In the genomic region with DNA sequence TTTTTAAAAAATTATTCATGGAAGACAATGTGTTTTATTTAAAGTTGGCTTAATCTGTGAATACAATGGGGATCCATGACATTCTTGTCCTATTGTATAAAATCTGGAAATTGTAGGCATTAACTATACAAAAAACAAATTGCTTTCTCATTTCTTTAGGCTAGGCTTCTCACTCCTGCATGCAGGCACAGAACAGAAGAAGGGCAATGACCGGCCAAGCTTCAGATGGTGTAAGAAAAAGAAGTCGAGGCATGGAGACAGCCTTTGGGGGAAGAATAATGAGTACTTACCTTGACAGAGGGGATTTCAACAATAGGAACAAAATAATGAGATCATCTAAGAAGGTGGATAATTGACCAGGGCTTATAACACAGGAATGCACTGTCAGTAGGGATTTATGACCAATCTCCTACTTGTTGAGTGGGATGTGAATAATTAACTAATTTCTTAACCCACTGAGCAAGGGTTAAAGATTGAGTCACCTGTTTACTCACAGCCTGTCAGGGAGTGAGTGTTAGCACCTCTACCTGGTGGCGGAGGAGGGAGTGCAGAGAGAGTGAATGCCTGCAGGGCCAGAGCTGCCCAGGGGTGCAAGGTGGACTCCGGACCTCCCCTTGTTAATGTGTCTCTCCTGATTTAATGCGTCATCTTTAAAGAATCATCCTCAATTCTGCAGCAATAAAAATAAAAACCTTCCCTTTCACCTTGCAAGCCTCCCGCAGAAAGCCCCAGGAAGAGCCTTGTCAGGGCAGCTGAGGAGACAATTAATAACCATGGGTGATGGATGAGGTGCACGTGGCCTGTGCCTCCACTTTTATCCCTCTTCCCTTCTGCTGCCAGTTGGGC, we compare ENCODE assay signal across 22 cellular contexts. TPM values are rescaled to one million over a fixed set of nuclear protein-coding genes. Genes with fewer than 3 reads are reported as not detected.
DNase-seq lines count a peak whose midpoint lies in the region; ATAC-seq, FAIRE-seq and TF ChIP-seq lines count a peak whose summit lies in the region.
"Had no signal": no experiment of that assay in that cellular context is flagged by ENCODE, and none has a peak within 500 bp of the region (broad histone marks: within the 10 kb centered on the region; RNA-seq: fewer than 3 reads in every experiment).

No MANE protein-coding gene starts in this region.

- CTCF ChIA-PET in H1 (lab: Charles Lee; ENCODE audit: partially characterized antibody) = interaction anchor here (0.7 kb wide), 1 partner anchor 13 kb away, joined by 5 read pairs; no protein-coding TSS in a partner anchor

- TF ChIP-seq CTCF in H1 (IDR thresholded peaks at IDR 0.05; ENCODE audit: control extremely low read depth in 1 of 3, insufficient read depth in 1 of 3, low read depth in 1 of 3, low read length in 3 of 3) (no peak), lower lobe of right lung (IDR thresholded peaks at IDR 0.05) (no peak), HFFc6 (IDR thresholded peaks at IDR 0.05) (no peak)

- H2BK15ac ChIP-seq in H1 (ENCODE audit: low read length) = no peak overlapping the region

- TF ChIP-seq EP300 in H1 (IDR thresholded peaks at IDR 0.05; ENCODE audit: borderline replicate concordance in 1 of 2, low read depth in 2 of 2, low read length in 2 of 2) = no peak

- no peaks in the 10 kb centered on the region for H3K79me1 ChIP-seq in H1 (ENCODE audit: low read depth, low read length)

- peaks cover 0 to 3% (median 0%) of the 10 kb centered on the region in 4 experiments; a peak in 1 of 7 replicates for H3K27me3 ChIP-seq in H1 (replicated peaks in 1 of 4; ENCODE audit: control insufficient read depth in 3 of 4, extremely low read depth in 1 of 4, insufficient read depth in 3 of 4, low read length in 3 of 4)
- no peaks in the 10 kb centered on the region for H3K27me3 ChIP-seq in lower lobe of right lung (ENCODE audit: low read depth)

- no peak overlapping the region for H4K8ac ChIP-seq in H1 (ENCODE audit: extremely low read depth, insufficient read depth, low read length)

- H3K4me3 ChIP-seq in H1 (ENCODE audit: extremely low read depth in 1 of 4, insufficient read depth in 2 of 4, low read depth in 3 of 4, low read length in 4 of 4) = no peak overlapping the region
- no peak overlapping the region for H3K4me3 ChIP-seq in lower lobe of right lung
- H3K4me3 ChIP-seq: left ventricle myocardium inferior had no signal

- peaks cover 10% of the 10 kb centered on the region for H3K9me3 Mint-ChIP-seq in HFFc6
- H3K9me3 Mint-ChIP-seq: activated CD4-positive, alpha-beta T cell treated with anti-CD3 and anti-CD28 coated beads, Interleukin-2, amount 10 ng/mL, durations not matched to agents 24 days and 14 days; activated naive CD8-positive, alpha-beta T cell treated with anti-CD3 and anti-CD28 coated beads, Interleukin-2, amount 10 ng/mL, durations not matched to agents 7 days and 5 days had no signal

- FAIRE-seq in H1 (lab: Jason Lieb, UNC) = peak; percentile 70
- FAIRE-seq: endothelial cell of umbilical vein, GM18507, urothelium cell line had no signal

- no peaks in the 10 kb centered on the region for H3K36me3 ChIP-seq in H1 (ENCODE audit: control insufficient read depth in 2 of 4, insufficient read depth in 4 of 4, low read length in 3 of 4)
- no peaks in the 10 kb centered on the region for H3K36me3 ChIP-seq in lower lobe of right lung
- H3K36me3 ChIP-seq: left ventricle myocardium inferior had no signal

- H3K27ac ChIP-seq in H1 (ENCODE audit: low read depth, low read length) = no peak overlapping the region
- no peak overlapping the region for H3K27ac ChIP-seq in lower lobe of right lung
- H3K27ac ChIP-seq: left ventricle myocardium inferior had no signal

- POLR2A ChIA-PET in H1 (lab: Charles Lee; ENCODE audit: partially characterized antibody) = no interaction called here

- no peak overlapping the region for H3K23ac ChIP-seq in H1 (ENCODE audit: insufficient read length)

- TF ChIP-seq RAD21 in H1 (IDR thresholded peaks at IDR 0.05 in 1 of 2, conservative IDR thresholded peaks at IDR 0.05 in 1 of 2; ENCODE audit: low read depth in 2 of 2, low read length in 2 of 2) = no peak; a peak in 1 of 4 replicates

- intact Hi-C loops in lower lobe of right lung (cut with DNase I) = no loop called here

- H2BK12ac ChIP-seq in H1 (ENCODE audit: low read depth, low read length) = no peak overlapping the region

- H3K4me2 ChIP-seq in H1 (ENCODE audit: insufficient read depth in 1 of 2, low read depth in 2 of 2, low read length in 2 of 2) = no peak overlapping the region

- no peak overlapping the region for H2BK20ac ChIP-seq in H1 (ENCODE audit: low read length)

- H2AFZ ChIP-seq in H1 (ENCODE audit: low read length) = no peak overlapping the region

- ATAC-seq in lower lobe of right lung (peak; percentile 69 to 81), HG02623 (IDR thresholded peaks at IDR 0.05; ENCODE audit: unreplicated experiment) (no peak), HG03045 (IDR thresholded peaks at IDR 0.05; ENCODE audit: unreplicated experiment) (no peak)
- ATAC-seq: sciatic nerve had no signal

- H3K27ac Mint-ChIP-seq in HFFc6 = no peak overlapping the region
- H3K27ac Mint-ChIP-seq: activated CD4-positive, alpha-beta T cell treated with anti-CD3 and anti-CD28 coated beads, Interleukin-2, amount 10 ng/mL, durations not matched to agents 24 days and 14 days; activated naive CD8-positive, alpha-beta T cell treated with anti-CD3 and anti-CD28 coated beads, Interleukin-2, amount 10 ng/mL, durations not matched to agents 7 days and 5 days had no signal

- no peak overlapping the region for H3K4me3 Mint-ChIP-seq in HFFc6
- H3K4me3 Mint-ChIP-seq: activated CD4-positive, alpha-beta T cell treated with anti-CD3 and anti-CD28 coated beads, Interleukin-2, amount 10 ng/mL, durations not matched to agents 24 days and 14 days; activated naive CD8-positive, alpha-beta T cell treated with anti-CD3 and anti-CD28 coated beads, Interleukin-2, amount 10 ng/mL, durations not matched to agents 7 days and 5 days had no signal

- no peak overlapping the region for H3K4ac ChIP-seq in H1 (replicated peaks; ENCODE audit: insufficient read length, low read depth, low read length)

- no peaks in the 10 kb centered on the region for H3K4me1 Mint-ChIP-seq in HFFc6 (ENCODE audit: low read depth)
- H3K4me1 Mint-ChIP-seq: activated naive CD8-positive, alpha-beta T cell treated with anti-CD3 and anti-CD28 coated beads, Interleukin-2, amount 10 ng/mL, durations not matched to agents 7 days and 5 days had no signal

- H3K9ac ChIP-seq in H1 (replicated peaks in 1 of 4; ENCODE audit: extremely low read depth in 1 of 4, low read depth in 3 of 4, low read length in 3 of 4) = no peak overlapping the region

- H3K79me2 ChIP-seq in H1 (ENCODE audit: control insufficient read depth in 1 of 2, insufficient read depth in 2 of 2, low read length in 2 of 2) = no peaks in the 10 kb centered on the region

- H3K18ac ChIP-seq in H1 (ENCODE audit: extremely low read depth, low read length) = 0 out of 2 replicates have a peak overlapping the region, but pooled peaks have one; percentile 15

- H2BK120ac ChIP-seq in H1 (replicated peaks; ENCODE audit: low read depth, low read length) = no peak overlapping the region

- H2BK5ac ChIP-seq in H1 (ENCODE audit: low read depth, low read length) = no peak overlapping the region; the same call in 1 of the 2 replicates

- H3K4me1 ChIP-seq in H1 (replicated peaks in 1 of 4; ENCODE audit: control insufficient read depth in 3 of 4, insufficient read depth in 4 of 4, low read length in 3 of 4) = peaks cover 5 to 26% (median 19%) of the 10 kb centered on the region in 4 experiments; a peak in 5 of 7 replicates
- no peaks in the 10 kb centered on the region for H3K4me1 ChIP-seq in lower lobe of right lung
- H3K4me1 ChIP-seq: left ventricle myocardium inferior had no signal

- 77% methylated on average over 7 of the region's 7 CpGs; no CpG with 5 or more reads in 1 of the 2 experiments for WGBS in H1 (ENCODE audit: extremely low coverage in 1 of 2, insufficient coverage in 1 of 2, insufficient read length in 1 of 2, insufficient replicate concordance in 2 of 2, low coverage in 1 of 2, low lambda C conversion rate in 2 of 2, missing lambda C conversion rate in 1 of 2), 2 experiments

- peak; percentile 46 for DNase-seq in COLO668 (lab: John Stamatoyannopoulos, UW; ENCODE audit: unreplicated experiment)
- DNase-seq in HK-2 (ENCODE audit: unreplicated experiment) = peak; percentile 87
- DNase-seq in H1 (ENCODE audit: low read depth in 1 of 2, low spot score in 2 of 2) = no peak
- DNase-seq in lower lobe of right lung = no peak
- no peak for DNase-seq in HFFc6
- DNase-seq in stimulated activated naive CD4-positive, alpha-beta T cell (lab: John Stamatoyannopoulos, UW) = no peak
- DNase-seq: activated CD4-positive, alpha-beta T cell treated with anti-CD3 and anti-CD28 coated beads, Interleukin-2, amount 10 ng/mL, durations not matched to agents 24 days and 14 days; activated naive CD8-positive, alpha-beta T cell treated with anti-CD3 and anti-CD28 coated beads, Interleukin-2, amount 10 ng/mL, durations not matched to agents 7 days and 5 days; central memory CD4-positive, alpha-beta T cell; GOT3; left ventricle myocardium inferior; SHP77; stimulated activated CD4-positive, alpha-beta T cell treated with anti-CD3 and anti-CD28 coated beads, Interleukin-4, amount 100 ng/mL, for 24 hours had no signal

- H4K20me1 ChIP-seq in H1 (replicated peaks in 1 of 2; ENCODE audit: control insufficient read depth in 1 of 2, insufficient read depth in 2 of 2, low read length in 2 of 2) = no peaks in the 10 kb centered on the region

- no peak overlapping the region for H3K56ac ChIP-seq in H1 (replicated peaks; ENCODE audit: insufficient read length, low read depth, low read length)

- peaks cover 3% of the 10 kb centered on the region; the same call in 1 of the 2 replicates for H3K27me3 Mint-ChIP-seq in HFFc6 (ENCODE audit: insufficient read depth)

- no peak overlapping the region for H2AK5ac ChIP-seq in H1 (ENCODE audit: low read depth, low read length)

- H3K9me3 ChIP-seq in H1 (ENCODE audit: insufficient read depth in 2 of 2, low read depth in 1 of 2, low read length in 1 of 2) = no peaks in the 10 kb centered on the region
- H3K9me3 ChIP-seq in lower lobe of right lung = no peaks in the 10 kb centered on the region
- H3K9me3 ChIP-seq: left ventricle myocardium inferior had no signal

- H4K91ac ChIP-seq in H1 (replicated peaks; ENCODE audit: insufficient read length, low read length) = no peak overlapping the region

- H4K5ac ChIP-seq in H1 (ENCODE audit: insufficient read length, low read depth, low read length) = no peak overlapping the region

- TF ChIP-seq POLR2A in H1 (IDR thresholded peaks at IDR 0.05; ENCODE audit: control extremely low read depth in 1 of 2, low read depth in 2 of 2, low read length in 2 of 2) = no peak

- no peak overlapping the region for H3K14ac ChIP-seq in H1 (ENCODE audit: insufficient read length)

- no peaks in the 10 kb centered on the region for H3K23me2 ChIP-seq in H1 (ENCODE audit: low read depth, low read length)

- H3K36me3 Mint-ChIP-seq in HFFc6 (ENCODE audit: low read depth) = no peaks in the 10 kb centered on the region
- H3K36me3 Mint-ChIP-seq: activated naive CD8-positive, alpha-beta T cell treated with anti-CD3 and anti-CD28 coated beads, Interleukin-2, amount 10 ng/mL, durations not matched to agents 7 days and 5 days had no signal

RNA-seq across cellular contexts. Expression of a gene that starts 3.9 kb away (rescaled TPM):
- total RNA-seq in H1 (2021; fragmentation: NEBNext Ultra II Directional; extraction: Animal tissue kit (Norgen Biotek cat#: 25700)) = 1.2 and 1.4 TPM in 2 replicates
- 0.23 TPM in 1 of 2 replicates, not detected in the other for polyA plus RNA-seq in H1 (2011; rRNA removed)
- 0.23 TPM for polyA plus RNA-seq in H1 (2011; cell fraction: cytosol; rRNA removed)
- polyA plus RNA-seq in H1 (2011; cell fraction: nucleus; rRNA removed) = 0.24 TPM
- 0.24 to 0.57 TPM (median 0.31 TPM) in 4 replicates for polyA plus RNA-seq in H1 (2012, experiment 1 of 2)
- polyA plus RNA-seq in H1 (2012, experiment 2 of 2) = not detected
- polyA plus RNA-seq in H1 (2013, experiment 1 of 2) = 0.75 TPM
- polyA plus RNA-seq in H1 (2013, experiment 2 of 2) = 0.75 TPM
- polyA minus RNA-seq in H1 (2011; rRNA and poly(A)+ RNA removed) = 0.28 and 1.2 TPM in 2 replicates
- polyA minus RNA-seq in H1 (2011; cell fraction: cytosol; rRNA and poly(A)+ RNA removed) = not detected
- 0.40 TPM for polyA minus RNA-seq in H1 (2011; cell fraction: nucleus; rRNA and poly(A)+ RNA removed)
- not detected for total RNA-seq in lower lobe of right lung
- total RNA-seq in HFFc6 (2021; fragmentation: NEBNext Ultra II Directional; extraction: Animal tissue kit (Norgen Biotek cat#: 25700)) = not detected
- total RNA-seq: activated CD4-positive, alpha-beta T cell treated with anti-CD3 and anti-CD28 coated beads, Interleukin-2, amount 10 ng/mL, durations not matched to agents 24 days and 14 days; activated naive CD8-positive, alpha-beta T cell treated with anti-CD3 and anti-CD28 coated beads, Interleukin-2, amount 10 ng/mL, durations not matched to agents 7 days and 5 days; endothelial cell of umbilical vein; left ventricle myocardium inferior; sciatic nerve; T-helper 2 cell treated with Interferon-gamma antibody and Interleukin-4, amounts not matched to agents 100 ng/mL and 5 ng/mL, for 36 hours had no signal
- polyA plus RNA-seq: AG04450, endothelial cell of umbilical vein, neural cell had no signal

Comparison
In these comparisons a context has a peak if more than half of its experiments do, and no peak if none do; other contexts are left out.
1. DNase-seq: peak in COLO668 (single experiment) and HK-2 (single experiment); none in H1 (0 of 2), lower lobe of right lung (single experiment), HFFc6 (single experiment) and stimulated activated naive CD4-positive, alpha-beta T cell (0 of 6).
2. ATAC-seq: peak in lower lobe of right lung (2 of 2); none in HG02623 (single experiment) and HG03045 (single experiment).